Comparison of ENCODE assay signal across 22 cellular contexts in the genomic region with DNA sequence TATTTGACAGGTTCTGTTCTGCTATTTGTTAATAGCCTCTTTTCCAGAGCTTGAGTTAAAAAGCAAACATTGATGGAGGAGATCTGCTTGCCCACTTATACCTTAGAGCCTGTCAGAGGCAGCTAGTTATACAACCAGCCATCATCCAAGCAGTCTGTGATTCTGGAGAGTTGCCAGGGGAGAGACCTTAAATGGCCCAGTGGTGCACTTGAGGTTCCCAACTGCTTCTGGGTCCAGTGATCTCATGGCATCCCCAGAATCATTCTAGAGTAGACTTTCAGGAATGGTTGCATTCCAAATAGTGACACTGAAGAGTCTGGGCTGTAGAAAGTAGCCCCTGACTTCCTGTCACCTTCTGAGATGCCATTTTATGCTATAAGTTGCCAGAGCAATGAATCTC.
DNase-seq lines count a peak whose midpoint lies in the region; ATAC-seq, FAIRE-seq and TF ChIP-seq lines count a peak whose summit lies in the region.
"Had no signal": no experiment of that assay in that cellular context is flagged by ENCODE, and none has a peak within 500 bp of the region (broad histone marks: within the 10 kb centered on the region; RNA-seq: fewer than 3 reads in every experiment).

No MANE protein-coding gene starts in this region.

- H3K27me3 ChIP-seq in MG63: no peaks in the 10 kb centered on the region
- H3K27me3 ChIP-seq: tibial artery had no signal

- no peaks in the 10 kb centered on the region for H3K36me3 ChIP-seq in MG63
- H3K36me3 ChIP-seq: neutrophil, tibial artery had no signal

- H3K4me3 Mint-ChIP-seq in type B pancreatic cell: no peak overlapping the region
- H3K4me3 Mint-ChIP-seq: CD14-positive monocyte; stimulated activated effector memory CD8-positive, alpha-beta T cell treated with anti-CD3 and anti-CD28 coated beads, Interleukin-12 subunit alpha, Interleukin-12 subunit beta, amount 100 ng/mL, for 72 hours; WTC11 had no signal

- FAIRE-seq in HTR-8/SVneo (lab: Jason Lieb, UNC): no peak
- FAIRE-seq: colon, endometrium had no signal

- no peaks in the 10 kb centered on the region for H3K9me3 ChIP-seq in MG63
- H3K9me3 ChIP-seq: neutrophil, tibial artery had no signal

- H3K4me1 Mint-ChIP-seq in type B pancreatic cell (ENCODE audit: unreplicated experiment): peaks cover 22% of the 10 kb centered on the region
- H3K4me1 Mint-ChIP-seq: CD14-positive monocyte; stimulated activated effector memory CD8-positive, alpha-beta T cell treated with anti-CD3 and anti-CD28 coated beads, Interleukin-12 subunit alpha, Interleukin-12 subunit beta, amount 100 ng/mL, for 72 hours had no signal

- peak; percentile 34 for DNase-seq in NCI-H82 (lab: John Stamatoyannopoulos, UW)
- no peak for DNase-seq in NCI-H82 treated with DMSO at 0.1 percent for 48 hours (lab: John Stamatoyannopoulos, UW; ENCODE audit: unreplicated experiment)
- DNase-seq in NCI-H2227 treated with DMSO at 0.1 percent for 48 hours (lab: John Stamatoyannopoulos, UW): peak; percentile 5
- no peak for DNase-seq in type B pancreatic cell (ENCODE audit: extremely low spot score, unreplicated experiment)
- no peak for DNase-seq in MG63
- DNase-seq in HTR-8/SVneo (ENCODE audit: insufficient read length, low spot score): no peak
- DNase-seq: activated T-cell treated with anti-CD3 and anti-CD28 coated beads, Interleukin-2, amount 50 U/mL, for 48 hours; GOT3; kidney glomerular epithelial cell; NCI-H226; retina; T-helper 2 cell; tibial artery had no signal

- H3K27ac Mint-ChIP-seq in type B pancreatic cell: peak overlapping the region; percentile 61
- H3K27ac Mint-ChIP-seq: activated naive CD4-positive, alpha-beta T cell treated with anti-CD3 and anti-CD28 coated beads, Interleukin-2, amount 50 U/mL, for 72 hours; CD14-positive monocyte; stimulated activated effector memory CD8-positive, alpha-beta T cell treated with anti-CD3 and anti-CD28 coated beads, Interleukin-12 subunit alpha, Interleukin-12 subunit beta, amount 100 ng/mL, for 72 hours had no signal

- H3K9me3 Mint-ChIP-seq in type B pancreatic cell: no peaks in the 10 kb centered on the region
- H3K9me3 Mint-ChIP-seq: activated naive CD4-positive, alpha-beta T cell treated with anti-CD3 and anti-CD28 coated beads, Interleukin-2, amount 50 U/mL, for 72 hours; CD14-positive monocyte; stimulated activated effector memory CD8-positive, alpha-beta T cell treated with anti-CD3 and anti-CD28 coated beads, Interleukin-12 subunit alpha, Interleukin-12 subunit beta, amount 100 ng/mL, for 72 hours; WTC11 had no signal

- H3K27me3 Mint-ChIP-seq in type B pancreatic cell: no peaks in the 10 kb centered on the region

- no peak overlapping the region for H3K4me3 ChIP-seq in MG63
- H3K4me3 ChIP-seq: tibial artery had no signal

- no peak for TF ChIP-seq CTCF in type B pancreatic cell (conservative IDR thresholded peaks at IDR 0.05)

- H3K36me3 Mint-ChIP-seq in type B pancreatic cell: no peaks in the 10 kb centered on the region
- H3K36me3 Mint-ChIP-seq: activated naive CD4-positive, alpha-beta T cell treated with anti-CD3 and anti-CD28 coated beads, Interleukin-2, amount 50 U/mL, for 72 hours; CD14-positive monocyte; stimulated activated effector memory CD8-positive, alpha-beta T cell treated with anti-CD3 and anti-CD28 coated beads, Interleukin-12 subunit alpha, Interleukin-12 subunit beta, amount 100 ng/mL, for 72 hours; WTC11 had no signal

- ATAC-seq in esophagus mucosa (peak; percentile 35), GM21717 (IDR thresholded peaks at IDR 0.05; ENCODE audit: unreplicated experiment) (no peak)
- ATAC-seq: activated naive CD4-positive, alpha-beta T cell treated with anti-CD3 and anti-CD28 coated beads, Interleukin-2, amount 50 U/mL, for 72 hours; stimulated activated effector memory CD8-positive, alpha-beta T cell treated with anti-CD3 and anti-CD28 coated beads, Interleukin-12 subunit alpha, Interleukin-12 subunit beta, amount 100 ng/mL, for 72 hours; WTC11 had no signal

Comparison
In these comparisons a context has a peak if more than half of its experiments do, and no peak if none do; other contexts are left out.
1. DNase-seq: peak in NCI-H82 (single experiment) and NCI-H2227 treated with DMSO at 0.1 percent for 48 hours (single experiment); none in NCI-H82 treated with DMSO at 0.1 percent for 48 hours (single experiment), type B pancreatic cell (single experiment), MG63 (single experiment) and HTR-8/SVneo (single experiment).